In genomic region chr4:154526151-154526550, GRCh38 we compare ENCODE assay signal across 1 cellular context.
TF ChIP-seq lines count a peak whose summit lies in the region.

No MANE protein-coding gene starts in this region.

TF ChIP-seq in K562, 482 proteins besides CTCF, POLR2A, EP300 and RAD21 (continued from another document):
- no peak for TF ChIP-seq CHCHD3 (CRISPR knock-in tag; IDR thresholded peaks at IDR 0.05)
- TF ChIP-seq HINFP (tag; conservative IDR thresholded peaks at IDR 0.05; ENCODE audit: low read depth), result no peak
- no peak for TF ChIP-seq ZEB2 (IDR thresholded peaks at IDR 0.05)
- TF ChIP-seq ZNF511 (CRISPR knock-in tag; IDR thresholded peaks at IDR 0.05), result no peak
- peak; percentile 67; the same call in 1 of the 2 replicates for TF ChIP-seq CEBPB (tag; IDR thresholded peaks at IDR 0.05)
- no peak for TF ChIP-seq CEBPG (CRISPR knock-in tag; IDR thresholded peaks at IDR 0.05)
- TF ChIP-seq CEBPG (tag; conservative IDR thresholded peaks at IDR 0.05 in 1 of 2, IDR thresholded peaks at IDR 0.05 in 1 of 2), result peak in 1 of 2 experiments; percentile 44; a peak in 1 of 4 replicates
- TF ChIP-seq GMEB1 (CRISPR knock-in tag; IDR thresholded peaks at IDR 0.05), result no peak
- TF ChIP-seq RFX7 (CRISPR knock-in tag; IDR thresholded peaks at IDR 0.05), result no peak
- TF ChIP-seq SNRNP70 (optimal IDR thresholded peaks at IDR 0.05; ENCODE audit: low read depth, low read length), result no peak
- TF ChIP-seq ZNF134 (CRISPR knock-in tag; conservative IDR thresholded peaks at IDR 0.05), result no peak
TF ChIP-seq in K562: peak in this region for 2.
